Comparison of ENCODE assay signal across 1 cellular context in genomic region chr4:137519406-137519805, GRCh38.
A peak's percentile ranks its signal among the peaks of the same experiment; 100 is the strongest.
TF ChIP-seq lines count a peak whose summit lies in the region.

No MANE protein-coding gene starts in this region.

TF ChIP-seq in endothelial cell of umbilical vein, 7 proteins besides CTCF, POLR2A, EP300 and RAD21:
- TF ChIP-seq MAX (IDR thresholded peaks at IDR 0.05; ENCODE audit: insufficient read depth, insufficient read length): no peak
- TF ChIP-seq MYC (IDR thresholded peaks at IDR 0.05; ENCODE audit: low read depth, low read length): no peak
- no peak for TF ChIP-seq EZH2 (IDR thresholded peaks at IDR 0.05; ENCODE audit: borderline replicate concordance, low read depth, low read length, severe bottlenecking)
- no peak for TF ChIP-seq POLR2AphosphoS5 (IDR thresholded peaks at IDR 0.05; ENCODE audit: insufficient read depth, low read depth, low read length)
- peak; percentile 6 for TF ChIP-seq JUN (IDR thresholded peaks at IDR 0.05; ENCODE audit: borderline replicate concordance, insufficient read depth, insufficient read length, low read depth)
- no peak for TF ChIP-seq GATA2 (IDR thresholded peaks at IDR 0.05; ENCODE audit: insufficient read depth, insufficient read length, low read depth, low read length)
